In genomic region chr1:203059485-203059884, GRCh38 we compare ENCODE assay signal across 21 cellular contexts. TPM values are rescaled to one million over a fixed set of nuclear protein-coding genes. Genes with fewer than 3 reads are reported as not detected.
"Had no signal": no experiment of that assay in that cellular context is flagged by ENCODE, and none has a peak within 500 bp of the region (broad histone marks: within the 10 kb centered on the region; RNA-seq: fewer than 3 reads in every experiment).

No MANE protein-coding gene starts in this region.

- DNase-seq: activated B cell treated with CpG ODN at 0.5 μM for 24 hours; activated CD4-positive, alpha-beta T cell treated with anti-CD3 and anti-CD28 coated beads for 48 hours; activated CD8-positive, alpha-beta T cell treated with anti-CD3 and anti-CD28 coated beads for 36 hours; activated effector memory CD4-positive, alpha-beta T cell treated with anti-CD3 and anti-CD28 coated beads, Interleukin-2, amount 50 U/mL, for 16 hours; activated T-cell treated with anti-CD3 and anti-CD28 coated beads, Interleukin-2, amount 50 U/mL, for 48 hours; adrenal gland; hippocampal formation; mesenchymal stem cell; natural killer cell; occipital lobe; stimulated activated CD4-positive, alpha-beta T cell treated with anti-CD3 and anti-CD28 coated beads, Interleukin-2, amount 100 ng/mL, for 48 hours; stimulated activated naive B cell treated with anti-CD40 and anti-IgM and Interleukin-4, amounts not matched to agents 10 μg/mL and 1 μg/mL and 100 μg/mL, for 72 hours; tibial artery; uterus had no signal

- H3K36me3 Mint-ChIP-seq: activated naive CD4-positive, alpha-beta T cell treated with anti-CD3 and anti-CD28 coated beads, Interleukin-2, amount 50 U/mL, for 24 hours; natural killer cell; stimulated activated naive B cell treated with anti-CD40 and anti-IgM and Interleukin-4, amounts not matched to agents 10 μg/mL and 1 μg/mL and 100 μg/mL, for 72 hours had no signal

- H3K9me3 Mint-ChIP-seq: activated B cell treated with CpG ODN at 0.5 μM for 24 hours; activated CD8-positive, alpha-beta T cell treated with anti-CD3 and anti-CD28 coated beads for 36 hours; activated naive CD4-positive, alpha-beta T cell treated with anti-CD3 and anti-CD28 coated beads, Interleukin-2, amount 50 U/mL, for 24 hours; natural killer cell; stimulated activated naive B cell treated with anti-CD40 and anti-IgM and Interleukin-4, amounts not matched to agents 10 μg/mL and 1 μg/mL and 100 μg/mL, for 72 hours had no signal

- H3K4me3 Mint-ChIP-seq: activated B cell treated with CpG ODN at 0.5 μM for 24 hours; activated CD8-positive, alpha-beta T cell treated with anti-CD3 and anti-CD28 coated beads for 36 hours; activated naive CD4-positive, alpha-beta T cell treated with anti-CD3 and anti-CD28 coated beads, Interleukin-2, amount 50 U/mL, for 24 hours; natural killer cell; stimulated activated naive B cell treated with anti-CD40 and anti-IgM and Interleukin-4, amounts not matched to agents 10 μg/mL and 1 μg/mL and 100 μg/mL, for 72 hours had no signal

- H3K4me1 Mint-ChIP-seq: activated B cell treated with CpG ODN at 0.5 μM for 24 hours; activated naive CD4-positive, alpha-beta T cell treated with anti-CD3 and anti-CD28 coated beads, Interleukin-2, amount 50 U/mL, for 24 hours had no signal

- H3K27me3 Mint-ChIP-seq: activated naive CD4-positive, alpha-beta T cell treated with anti-CD3 and anti-CD28 coated beads, Interleukin-2, amount 50 U/mL, for 24 hours had no signal

- H3K27ac Mint-ChIP-seq: activated B cell treated with CpG ODN at 0.5 μM for 24 hours; activated CD8-positive, alpha-beta T cell treated with anti-CD3 and anti-CD28 coated beads for 36 hours; activated naive CD4-positive, alpha-beta T cell treated with anti-CD3 and anti-CD28 coated beads, Interleukin-2, amount 50 U/mL, for 24 hours; natural killer cell; stimulated activated naive B cell treated with anti-CD40 and anti-IgM and Interleukin-4, amounts not matched to agents 10 μg/mL and 1 μg/mL and 100 μg/mL, for 72 hours had no signal

RNA-seq across cellular contexts. Expression of gene MYOG, which starts 26.3 kb away (rescaled TPM):
- total RNA-seq: activated B cell treated with CpG ODN at 0.5 μM for 24 hours; activated CD8-positive, alpha-beta T cell treated with anti-CD3 and anti-CD28 coated beads for 36 hours; adrenal gland; esophagus muscularis mucosa; glomerular endothelial cell; left lobe of liver; mucosa of gallbladder; natural killer cell; occipital lobe; posterior vena cava; subcutaneous adipose tissue; uterus had no signal
